In the genomic region with DNA sequence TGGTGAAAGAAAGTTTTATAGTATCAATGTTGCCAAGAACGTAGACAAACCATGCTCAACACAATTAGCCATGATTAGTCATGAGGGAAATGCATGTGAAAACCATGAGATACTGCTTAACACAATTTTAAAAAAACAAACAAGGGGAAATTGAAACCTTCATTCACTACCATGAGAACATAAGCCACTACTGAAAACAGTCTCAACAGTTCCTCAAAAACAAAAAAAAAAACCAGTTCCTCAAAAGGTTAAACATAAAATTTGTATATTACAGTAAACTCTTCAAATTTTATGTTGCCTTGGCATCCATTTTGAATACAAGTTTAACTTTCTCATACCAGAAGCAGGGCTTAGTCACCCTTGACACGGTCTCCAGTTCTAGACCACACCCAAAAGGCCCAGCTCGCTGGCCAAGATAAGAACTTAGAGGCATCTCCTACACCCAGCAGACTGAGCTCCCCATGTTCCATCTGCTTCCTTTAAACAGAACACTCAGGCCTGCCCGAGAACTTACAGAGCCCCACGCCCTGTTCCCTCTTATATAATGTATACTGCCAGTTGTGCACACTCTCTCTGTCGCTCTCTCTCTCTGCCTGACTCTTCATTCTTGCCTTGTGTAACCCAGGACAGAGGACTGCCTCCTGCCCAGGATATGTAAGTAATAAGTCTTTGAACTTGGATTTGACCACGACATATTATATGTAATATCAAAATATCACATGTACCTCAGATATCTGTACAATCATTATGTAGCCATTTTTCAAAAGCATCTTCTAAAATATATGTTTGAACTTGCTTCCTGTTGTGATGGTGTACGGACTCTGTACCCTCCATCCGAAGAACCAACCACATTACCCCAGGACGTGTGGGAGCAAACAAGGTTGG, we compare ENCODE assay signal across 7 cellular contexts.
DNase-seq lines count a peak whose midpoint lies in the region; ATAC-seq and TF ChIP-seq lines count a peak whose summit lies in the region.

No MANE protein-coding gene starts in this region.

- H3K36me3 Mint-ChIP-seq in stimulated activated naive CD8-positive, alpha-beta T cell treated with anti-CD3 and anti-CD28 coated beads, Interleukin-15, Interleukin-2, amounts not matched to agents 100 ng/mL and 50 ng/mL, for 24 hours (ENCODE audit: low read depth): peaks cover 66% of the 10 kb centered on the region

- intact Hi-C loops in left colon (cut with DNase I, micrococcal nuclease): no loop called here

- H3K4me1 Mint-ChIP-seq in stimulated activated naive CD8-positive, alpha-beta T cell treated with anti-CD3 and anti-CD28 coated beads, Interleukin-15, Interleukin-2, amounts not matched to agents 100 ng/mL and 50 ng/mL, for 24 hours (ENCODE audit: low read depth): peaks cover 99% of the 10 kb centered on the region

- ATAC-seq in GM19023 (IDR thresholded peaks at IDR 0.05; ENCODE audit: unreplicated experiment) (peak; percentile 49), HG03060 (IDR thresholded peaks at IDR 0.05; ENCODE audit: low read depth, unreplicated experiment) (peak; percentile 48), RWPE2 (ENCODE audit: low read depth) (peak; percentile 91), left colon (peak; percentile 87)

- TF ChIP-seq CTCF in RWPE2 (IDR thresholded peaks at IDR 0.05; ENCODE audit: poor library complexity, severe bottlenecking): no peak

- H3K4me3 ChIP-seq in RWPE2 (ENCODE audit: severe bottlenecking): no peak overlapping the region

- H3K27ac Mint-ChIP-seq in stimulated activated naive CD8-positive, alpha-beta T cell treated with anti-CD3 and anti-CD28 coated beads, Interleukin-15, Interleukin-2, amounts not matched to agents 100 ng/mL and 50 ng/mL, for 24 hours: peak overlapping the region; percentile 88

- H3K9me3 Mint-ChIP-seq in stimulated activated naive CD8-positive, alpha-beta T cell treated with anti-CD3 and anti-CD28 coated beads, Interleukin-15, Interleukin-2, amounts not matched to agents 100 ng/mL and 50 ng/mL, for 24 hours: no peaks in the 10 kb centered on the region

- no peak for DNase-seq in RWPE2 (ENCODE audit: low spot score)
- DNase-seq in astrocyte of the hippocampus (ENCODE audit: low read depth, low spot score): peak; percentile 60
- DNase-seq in left colon: peak; percentile 69 to 87
- no peak for DNase-seq in COR-L47 (lab: John Stamatoyannopoulos, UW)

- H3K36me3 ChIP-seq in RWPE2 (ENCODE audit: low read depth): peaks cover 6% of the 10 kb centered on the region

- no peaks in the 10 kb centered on the region for H3K9me3 ChIP-seq in RWPE2 (ENCODE audit: severe bottlenecking)

- peaks cover 33% of the 10 kb centered on the region for H3K4me1 ChIP-seq in RWPE2 (ENCODE audit: insufficient read depth, poor library complexity, severe bottlenecking)

- peak overlapping the region; percentile 71 for H3K27ac ChIP-seq in RWPE2 (ENCODE audit: poor library complexity, severe bottlenecking)

- H3K4me3 Mint-ChIP-seq in stimulated activated naive CD8-positive, alpha-beta T cell treated with anti-CD3 and anti-CD28 coated beads, Interleukin-15, Interleukin-2, amounts not matched to agents 100 ng/mL and 50 ng/mL, for 24 hours: peak overlapping the region; percentile 49

- H3K27me3 Mint-ChIP-seq in stimulated activated naive CD8-positive, alpha-beta T cell treated with anti-CD3 and anti-CD28 coated beads, Interleukin-15, Interleukin-2, amounts not matched to agents 100 ng/mL and 50 ng/mL, for 24 hours: no peaks in the 10 kb centered on the region

- no peaks in the 10 kb centered on the region for H3K27me3 ChIP-seq in RWPE2 (ENCODE audit: insufficient read depth, poor library complexity, severe bottlenecking)

Comparison
In these comparisons a context has a peak if more than half of its experiments do, and no peak if none do; other contexts are left out.
1. DNase-seq: peak in astrocyte of the hippocampus (single experiment) and left colon (2 of 2); none in RWPE2 (single experiment) and COR-L47 (single experiment).
2. Peak in every context shown above with its lines, with median percentiles within 50 percentile points of each other: ATAC-seq.